ENCODE assay signal across 10 cellular contexts in genomic region chr1:15172405-15173259, GRCh38. TPM values are rescaled to one million over a fixed set of nuclear protein-coding genes. Genes with fewer than 3 reads are reported as not detected.
A peak's percentile ranks its signal among the peaks of the same experiment; 100 is the strongest.
DNase-seq lines count a peak whose midpoint lies in the region; ATAC-seq, FAIRE-seq and TF ChIP-seq lines count a peak whose summit lies in the region.
"Had no signal": no experiment of that assay in that cellular context is flagged by ENCODE, and none has a peak within 500 bp of the region (broad histone marks: within the 10 kb centered on the region; RNA-seq: fewer than 3 reads in every experiment).

No MANE protein-coding gene starts in this region.

- no TSS peak for BruUV-seq in GM12878 (replicated peaks; lab: Mats Ljungman, UMichigan)

- peaks cover 2% of the 10 kb centered on the region; the same call in 2 of the 3 replicates for H3K9me3 ChIP-seq in GM12878 (replicated peaks; ENCODE audit: control insufficient read depth, insufficient read depth, low read length)
- no peaks in the 10 kb centered on the region for H3K9me3 ChIP-seq in transverse colon
- H3K9me3 ChIP-seq in effector memory CD4-positive, alpha-beta T cell (ENCODE audit: control insufficient read depth, low read length): no peaks in the 10 kb centered on the region
- no peaks in the 10 kb centered on the region for H3K9me3 ChIP-seq in Karpas-422 (ENCODE audit: low read length)

- intact Hi-C loops in GM12878 (cut with micrococcal nuclease; ENCODE audit: unreplicated experiment): no loop called here
- intact Hi-C loops in transverse colon (cut with DNase I; ENCODE audit: low total_unique reads): no loop called here

- in situ Hi-C loops in GM12878 (cut with MboI) (no loop called here), transverse colon (cut with MboI; ENCODE audit: low pct_ligation_motif_present in 1 of 4, low pct_unique_long_range_greater_than_20kb in 1 of 4, low sequenced_read_pairs in 3 of 4) (no loop called here)

- CTCF ChIA-PET in GM12878 (lab: Yijun Ruan, JAX): no interaction called here

- no peaks in the 10 kb centered on the region for H3K27me3 ChIP-seq in GM12878 (replicated peaks in 1 of 2; ENCODE audit: control insufficient read depth in 2 of 2, insufficient read depth in 2 of 2, low read length in 1 of 2)
- no peaks in the 10 kb centered on the region for H3K27me3 ChIP-seq in foreskin keratinocyte
- no peaks in the 10 kb centered on the region for H3K27me3 ChIP-seq in transverse colon
- H3K27me3 ChIP-seq in effector memory CD4-positive, alpha-beta T cell (replicated peaks; ENCODE audit: control insufficient read depth, insufficient read depth, low read length, poor library complexity, severe bottlenecking): peaks cover 6% of the 10 kb centered on the region
- no peaks in the 10 kb centered on the region for H3K27me3 ChIP-seq in Karpas-422 (ENCODE audit: low read length)

- TF ChIP-seq EP300 in GM12878 (IDR thresholded peaks at IDR 0.05; ENCODE audit: borderline replicate concordance in 1 of 2, control insufficient read depth in 1 of 2, low read depth in 2 of 2, low read length in 2 of 2) (no peak), transverse colon (IDR thresholded peaks at IDR 0.05; ENCODE audit: low read depth) (no peak)

- WGBS in GM12878 (ENCODE audit: insufficient coverage, insufficient replicate concordance, low lambda C conversion rate, missing lambda C conversion rate): 51% methylated on average over 14 of the region's 16 CpGs
- 40% methylated on average over 4 to 16 of the region's 16 CpGs for WGBS in transverse colon (ENCODE audit: low coverage in 1 of 2), 2 donors

- H3K36me3 ChIP-seq in GM12878 (ENCODE audit: control insufficient read depth in 2 of 2, insufficient read depth in 2 of 2, low read length in 1 of 2) (no peaks in the 10 kb centered on the region), transverse colon (no peaks in the 10 kb centered on the region), Karpas-422 (ENCODE audit: insufficient read depth, low read length) (no peaks in the 10 kb centered on the region)
- H3K36me3 ChIP-seq in effector memory CD4-positive, alpha-beta T cell (ENCODE audit: control insufficient read depth, insufficient read depth, low read length): no peaks in the 10 kb centered on the region

- TF ChIP-seq POLR2A in GM12878 (IDR thresholded peaks at IDR 0.05; ENCODE audit: low read depth, low read length): no peak
- TF ChIP-seq POLR2A in transverse colon (IDR thresholded peaks at IDR 0.05): no peak

- DNase-seq in MV-4-11 (lab: John Stamatoyannopoulos, UW): peak; percentile 16
- DNase-seq in GM12878 (ENCODE audit: low read depth, low spot score): no peak
- DNase-seq in foreskin keratinocyte: peak; percentile 95
- no peak for DNase-seq in transverse colon
- DNase-seq in effector memory CD4-positive, alpha-beta T cell: no peak
- DNase-seq in Karpas-422: no peak
- DNase-seq: activated CD8-positive, alpha-beta memory T cell treated with anti-CD3 and anti-CD28 coated beads, Interleukin-2, amount 10 ng/mL, durations not matched to agents 7 days and 5 days; NCI-H2081 had no signal

- peaks cover 1% of the 10 kb centered on the region; the same call in 1 of the 2 replicates for H3K79me2 ChIP-seq in GM12878 (ENCODE audit: control insufficient read depth, insufficient read depth, low read length)
- no peaks in the 10 kb centered on the region for H3K79me2 ChIP-seq in Karpas-422 (ENCODE audit: low read length)

- no peak overlapping the region for H3K4me2 ChIP-seq in GM12878 (ENCODE audit: control insufficient read depth, insufficient read depth)
- no peak overlapping the region for H3K4me2 ChIP-seq in Karpas-422 (ENCODE audit: low read depth, low read length, poor library complexity, severe bottlenecking)

- no peak overlapping the region for H3K9ac ChIP-seq in GM12878 (ENCODE audit: control insufficient read depth, insufficient read depth, low read length)
- H3K9ac ChIP-seq in Karpas-422 (ENCODE audit: low read length): no peak overlapping the region

- no peak for ATAC-seq in GM12878
- peak; percentile 65 for ATAC-seq in foreskin keratinocyte
- no peak for ATAC-seq in GM18907 (IDR thresholded peaks at IDR 0.05; ENCODE audit: unreplicated experiment)
- ATAC-seq: activated CD8-positive, alpha-beta memory T cell treated with anti-CD3 and anti-CD28 coated beads, Interleukin-2, amount 10 ng/mL, durations not matched to agents 7 days and 5 days had no signal

- H4K20me1 ChIP-seq in GM12878 (ENCODE audit: control insufficient read depth, insufficient read depth) (no peaks in the 10 kb centered on the region), Karpas-422 (ENCODE audit: insufficient read depth, low read depth, low read length) (no peaks in the 10 kb centered on the region)

- POLR2A ChIA-PET in GM12878 (lab: Charles Lee): interaction anchor here (0.7 to 1.1 kb wide), 2 partner anchors 10 to 76 kb away, joined by 3 read pairs; no protein-coding TSS in a partner anchor

- RAD21 ChIA-PET in GM12878 (lab: Charles Lee; ENCODE audit: unreplicated experiment): interaction anchor here (1.3 kb wide), 1 partner anchor 74 kb away, joined by 3 read pairs; the partner anchor contains the start of gene FHAD1

- H2AFZ ChIP-seq in GM12878 (ENCODE audit: control insufficient read depth, low read depth, low read length) (no peak overlapping the region), Karpas-422 (ENCODE audit: low read length) (no peak overlapping the region)

- no peak for TF ChIP-seq RAD21 in GM12878 (IDR thresholded peaks at IDR 0.05; ENCODE audit: insufficient read depth, low read depth, low read length)

- H3K9me2 ChIP-seq in Karpas-422 (replicated peaks; ENCODE audit: insufficient read depth, low read length): no peaks in the 10 kb centered on the region

- H3K27ac ChIP-seq in GM12878 (ENCODE audit: control insufficient read depth, insufficient read depth) (no peak overlapping the region; the same call in 1 of the 2 replicates), foreskin keratinocyte (peak overlapping the region; percentile 97), transverse colon (peak overlapping the region; percentile 41 to 65 (median 54)), Karpas-422 (ENCODE audit: low read length) (no peak overlapping the region)
- H3K27ac ChIP-seq in effector memory CD4-positive, alpha-beta T cell (ENCODE audit: insufficient read depth, low read length, poor library complexity, severe bottlenecking): no peak overlapping the region

- SMC1A ChIA-PET in GM12878 (lab: Charles Lee; ENCODE audit: uncharacterized antibody, unreplicated experiment): interaction anchor here (1.4 to 3.2 kb wide), 3 partner anchors 9 to 44 kb away, joined by 3 to 10 read pairs (median 6); no protein-coding TSS in a partner anchor

- FAIRE-seq in GM12878 (lab: Jason Lieb, UNC): peak; percentile 7
- FAIRE-seq: H54 had no signal

- peaks cover 42% of the 10 kb centered on the region for H3K4me1 ChIP-seq in GM12878 (ENCODE audit: control insufficient read depth, insufficient read depth, low read length)
- H3K4me1 ChIP-seq in foreskin keratinocyte: peaks cover 64% of the 10 kb centered on the region
- H3K4me1 ChIP-seq in transverse colon: peaks cover 13 to 70% (median 37%) of the 10 kb centered on the region in 4 donors
- no peaks in the 10 kb centered on the region for H3K4me1 ChIP-seq in effector memory CD4-positive, alpha-beta T cell (ENCODE audit: control insufficient read depth, insufficient read depth, low read length, poor library complexity, severe bottlenecking)
- no peaks in the 10 kb centered on the region for H3K4me1 ChIP-seq in Karpas-422 (ENCODE audit: low read length)

- TF ChIP-seq CTCF in GM12878 (IDR thresholded peaks at IDR 0.05 in 2 of 3, conservative IDR thresholded peaks at IDR 0.05 in 1 of 3; ENCODE audit: control insufficient read depth in 2 of 3, extremely low read depth in 1 of 3, insufficient read depth in 1 of 3, low read depth in 3 of 3, low read length in 3 of 3) (no peak), foreskin keratinocyte (conservative IDR thresholded peaks at IDR 0.05) (no peak), transverse colon (IDR thresholded peaks at IDR 0.05) (no peak)

- H3K4me3 ChIP-seq in GM12878 (no peak overlapping the region), transverse colon (no peak overlapping the region), Karpas-422 (ENCODE audit: low read length) (no peak overlapping the region)
- H3K4me3 ChIP-seq in effector memory CD4-positive, alpha-beta T cell (ENCODE audit: insufficient read depth, low read depth, low read length, poor library complexity, severe bottlenecking): no peak overlapping the region

TF ChIP-seq in GM12878, 131 proteins besides CTCF, POLR2A, EP300 and RAD21 (continues in another document):
- TF ChIP-seq SPI1 (IDR thresholded peaks at IDR 0.05; ENCODE audit: borderline replicate concordance, insufficient read depth, low read depth, low read length) (no peak), HCFC1 (IDR thresholded peaks at IDR 0.05; ENCODE audit: low read length) (no peak), RAD51 (IDR thresholded peaks at IDR 0.05) (0 out of 2 replicates have a peak, but pooled peaks have one; percentile 15), RFX5 (IDR thresholded peaks at IDR 0.05; ENCODE audit: low read depth, low read length) (no peak), BHLHE40 (IDR thresholded peaks at IDR 0.05; ENCODE audit: borderline replicate concordance in 1 of 2, low read depth in 2 of 2, low read length in 1 of 2) (0 out of 4 replicates have a peak, but pooled peaks have one; percentile 2 to 34)

RNA-seq across cellular contexts. Expression of gene TMEM51, which starts 19.1 kb away (rescaled TPM):
- 5.5 and 5.8 TPM in 2 replicates for total RNA-seq in GM12878 (2013; cell fraction: nucleolus; rRNA removed)
- total RNA-seq in GM12878 (2014; rRNA removed) (3.0 and 3.2 TPM in 2 replicates), GM12878 (2014; rRNA removed; fragmentation: Illumina TruSeq; extraction: Trizol) (1.7 and 2.0 TPM in 2 replicates), GM12878 (2021) (4.2 TPM in 2 replicates), foreskin keratinocyte (15.4 and 18.1 TPM in 2 replicates), transverse colon (10 to 100 TPM; 17.7 to 32.9 (median 22.9) TPM)
- 1.9 TPM for polyA plus RNA-seq in GM12878 (2011; ENCODE audit: low read depth)
- polyA plus RNA-seq in GM12878 (2011; rRNA removed) (2.1 and 3.2 TPM in 2 replicates), GM12878 (2014; fragmentation: Illumina TruSeq; extraction: Trizol) (1.7 and 3.2 TPM in 2 replicates), GM12878 (2014; fragmentation: Nextera tagmentation; extraction: Ambion mirVana) (under 1 TPM; 0.55 to 0.93 TPM), GM12878 (2014; rRNA removed) (3.9 and 4.8 TPM in 2 replicates), GM12878 (2016; fragmentation: Nextera tagmentation; extraction: Ambion mirVana) (1 to 10 TPM; 2.2 to 3.6 TPM), foreskin keratinocyte (19.2 and 19.5 TPM in 2 replicates)
- 3.2 TPM in 2 replicates for polyA plus RNA-seq in GM12878 (2011; cell fraction: cytosol; rRNA removed)
- polyA plus RNA-seq in GM12878 (2011; cell fraction: nucleus; rRNA removed): 2.3 and 2.7 TPM in 2 replicates
- polyA plus RNA-seq in GM12878 (2012): 2.9 and 4.9 TPM in 2 replicates
- 1.5 and 2.5 TPM in 2 replicates for polyA minus RNA-seq in GM12878 (2011; rRNA and poly(A)+ RNA removed)
- 0.67 and 0.94 TPM in 2 replicates for polyA minus RNA-seq in GM12878 (2011; cell fraction: cytosol; rRNA and poly(A)+ RNA removed)
- 0.67 and 1.1 TPM in 2 replicates for polyA minus RNA-seq in GM12878 (2011; cell fraction: nucleus; rRNA and poly(A)+ RNA removed)
- total RNA-seq in Karpas-422 (2014; rRNA removed; shearing (Covaris generic); ENCODE audit: low replicate concordance): not detected in 2 replicates
- total RNA-seq: activated CD8-positive, alpha-beta memory T cell treated with anti-CD3 and anti-CD28 coated beads, Interleukin-2, amount 10 ng/mL, durations not matched to agents 7 days and 5 days had no signal

Comparison
In these comparisons a context has a peak if more than half of its experiments do, and no peak if none do; other contexts are left out.
1. DNase-seq: peak in MV-4-11 (single experiment) and foreskin keratinocyte (2 of 2); none in GM12878 (single experiment), transverse colon (single experiment), effector memory CD4-positive, alpha-beta T cell (0 of 3) and Karpas-422 (single experiment).
2. H3K27ac ChIP-seq: peak in foreskin keratinocyte (single experiment) and transverse colon (4 of 4); none in GM12878 (single experiment), effector memory CD4-positive, alpha-beta T cell (single experiment) and Karpas-422 (single experiment).